In the genomic region with DNA sequence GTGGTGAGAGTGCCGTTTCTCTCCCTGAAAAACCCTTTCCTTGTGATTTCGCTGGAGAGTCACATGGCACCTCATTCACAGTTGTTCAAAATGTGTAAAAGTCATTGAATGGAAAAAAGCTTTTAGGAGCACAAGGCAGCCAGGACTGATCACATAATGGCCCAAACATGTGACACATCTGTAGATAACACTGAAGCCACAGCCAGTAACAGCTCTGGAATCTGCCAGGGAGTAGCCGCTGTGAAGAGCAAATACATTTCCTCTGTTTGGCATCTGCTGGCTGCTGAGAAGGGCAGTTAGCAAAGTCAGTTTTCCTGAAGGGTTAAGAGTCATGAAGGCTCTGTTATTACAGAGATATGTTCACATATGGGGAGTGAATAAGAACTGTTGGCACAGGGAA, we compare ENCODE assay signal across 16 cellular contexts.
A peak's percentile ranks its signal among the peaks of the same experiment; 100 is the strongest.
DNase-seq lines count a peak whose midpoint lies in the region; ATAC-seq and TF ChIP-seq lines count a peak whose summit lies in the region.
"Had no signal": no experiment of that assay in that cellular context is flagged by ENCODE, and none has a peak within 500 bp of the region (broad histone marks: within the 10 kb centered on the region; RNA-seq: fewer than 3 reads in every experiment).

No MANE protein-coding gene starts in this region.

- H3K4me2 ChIP-seq in GM23248 (ENCODE audit: unreplicated experiment): no peak overlapping the region
- no peak overlapping the region for H3K4me2 ChIP-seq in osteoblast (ENCODE audit: insufficient read depth, low read length)
- H3K4me2 ChIP-seq: KMS-11 had no signal

- H3K27me3 Mint-ChIP-seq in effector memory CD8-positive, alpha-beta T cell: no peaks in the 10 kb centered on the region
- H3K27me3 Mint-ChIP-seq: stimulated activated naive CD8-positive, alpha-beta T cell treated with anti-CD3 and anti-CD28 coated beads, Interleukin-15, Interleukin-2, amounts not matched to agents 100 ng/mL and 50 ng/mL, for 24 hours had no signal

- peaks cover 4 to 6% of the 10 kb centered on the region in 2 donors for H3K9me3 Mint-ChIP-seq in effector memory CD8-positive, alpha-beta T cell
- H3K9me3 Mint-ChIP-seq: activated T-cell treated with anti-CD3 and anti-CD28 coated beads, Interleukin-2, amount 50 U/mL, for 4 hours; stimulated activated naive CD8-positive, alpha-beta T cell treated with anti-CD3 and anti-CD28 coated beads, Interleukin-15, Interleukin-2, amounts not matched to agents 100 ng/mL and 50 ng/mL, for 24 hours had no signal

- H3K79me2 ChIP-seq in GM23248 (ENCODE audit: insufficient read depth) (no peaks in the 10 kb centered on the region), osteoblast (ENCODE audit: insufficient read depth, low read length) (no peaks in the 10 kb centered on the region)

- no peaks in the 10 kb centered on the region for H3F3A ChIP-seq in GM23248 (ENCODE audit: insufficient read depth)

- 16 to 25% methylated on average over 3 of the region's 3 CpGs for WGBS in GM23248 (ENCODE audit: low coverage in 1 of 2, low lambda C conversion rate in 2 of 2, missing lambda C conversion rate in 2 of 2), 2 experiments

- no peak overlapping the region for H3K27ac Mint-ChIP-seq in effector memory CD8-positive, alpha-beta T cell
- H3K27ac Mint-ChIP-seq: stimulated activated naive CD8-positive, alpha-beta T cell treated with anti-CD3 and anti-CD28 coated beads, Interleukin-15, Interleukin-2, amounts not matched to agents 100 ng/mL and 50 ng/mL, for 24 hours had no signal

- no peak overlapping the region for H3K4me3 Mint-ChIP-seq in effector memory CD8-positive, alpha-beta T cell
- H3K4me3 Mint-ChIP-seq: activated T-cell treated with anti-CD3 and anti-CD28 coated beads, Interleukin-2, amount 50 U/mL, for 4 hours; CD8-positive, alpha-beta memory T cell; stimulated activated naive CD8-positive, alpha-beta T cell treated with anti-CD3 and anti-CD28 coated beads, Interleukin-15, Interleukin-2, amounts not matched to agents 100 ng/mL and 50 ng/mL, for 24 hours had no signal

- TF ChIP-seq CTCF in fibroblast of the aortic adventitia (IDR thresholded peaks at IDR 0.05; ENCODE audit: insufficient read depth, low read length) (no peak), osteoblast (IDR thresholded peaks at IDR 0.05; ENCODE audit: extremely low read depth, low read depth, low read length) (no peak)

- H3K36me3 ChIP-seq in GM23248 (ENCODE audit: low read depth): no peaks in the 10 kb centered on the region
- H3K36me3 ChIP-seq in osteoblast (ENCODE audit: insufficient read depth, low read length): no peaks in the 10 kb centered on the region

- no peak for ATAC-seq in effector memory CD8-positive, alpha-beta T cell (replicated peaks)
- ATAC-seq in GM18517 (IDR thresholded peaks at IDR 0.05; ENCODE audit: unreplicated experiment) (no peak), GM21825 (IDR thresholded peaks at IDR 0.05; ENCODE audit: unreplicated experiment) (no peak)
- ATAC-seq: activated T-cell treated with anti-CD3 and anti-CD28 coated beads, Interleukin-2, amount 50 U/mL, for 4 hours; Panc1 had no signal

- no peaks in the 10 kb centered on the region for H3K4me1 Mint-ChIP-seq in effector memory CD8-positive, alpha-beta T cell (ENCODE audit: low read depth in 2 of 2)
- H3K4me1 Mint-ChIP-seq: CD8-positive, alpha-beta memory T cell had no signal

- no peaks in the 10 kb centered on the region for H3K9me2 ChIP-seq in GM23248 (ENCODE audit: insufficient read depth)

- peak; percentile 73 for DNase-seq in GM23248
- peak; percentile 10 for DNase-seq in RPMI7951 (ENCODE audit: low read depth)
- peak; percentile 83 for DNase-seq in fibroblast of the aortic adventitia (ENCODE audit: low read depth)
- peak; percentile 31 for DNase-seq in osteoblast (ENCODE audit: insufficient read length, low spot score, missing footprints)
- no peak for DNase-seq in activated gamma-delta T cell (lab: John Stamatoyannopoulos, UW)
- DNase-seq in effector memory CD8-positive, alpha-beta T cell: no peak
- DNase-seq: activated CD4-positive, alpha-beta T cell treated with anti-CD3 and anti-CD28 coated beads for 48 hours; activated T-cell treated with anti-CD3 and anti-CD28 coated beads, Interleukin-2, amount 50 U/mL, for 4 hours; CD8-positive, alpha-beta memory T cell; NCI-H1694; NCI-H510A treated with DMSO at 0.1 percent for 48 hours had no signal

- H3K9ac ChIP-seq in GM23248: no peak overlapping the region
- H3K9ac ChIP-seq: KMS-11 had no signal

- H3K9me3 ChIP-seq in GM23248 (ENCODE audit: low read depth): no peaks in the 10 kb centered on the region
- H3K9me3 ChIP-seq in osteoblast (ENCODE audit: low read depth, low read length): no peaks in the 10 kb centered on the region

- H2AFZ ChIP-seq in GM23248: 0 out of 2 replicates have a peak overlapping the region, but pooled peaks have one; percentile 1
- H2AFZ ChIP-seq in osteoblast (ENCODE audit: low read length): peak overlapping the region; percentile 54

- no peaks in the 10 kb centered on the region for H3K4me1 ChIP-seq in GM23248 (ENCODE audit: insufficient read depth)
- H3K4me1 ChIP-seq in osteoblast (ENCODE audit: insufficient read depth, low read length): peaks cover 3% of the 10 kb centered on the region

- in situ Hi-C loops in GM23248 (cut with MboI): no loop called here

- H3K4me3 ChIP-seq in GM23248: no peak overlapping the region
- H3K4me3 ChIP-seq in fibroblast of the aortic adventitia (ENCODE audit: low read depth, low read length): no peak overlapping the region
- H3K4me3 ChIP-seq in osteoblast (ENCODE audit: insufficient read depth, low read length): no peak overlapping the region

- H4K20me1 ChIP-seq in GM23248 (ENCODE audit: insufficient read depth): no peaks in the 10 kb centered on the region
- H4K20me1 ChIP-seq in osteoblast (ENCODE audit: insufficient read depth, low read length): no peaks in the 10 kb centered on the region

- H3K27ac ChIP-seq in GM23248 (no peak overlapping the region), osteoblast (ENCODE audit: low read depth, low read length) (peak overlapping the region; percentile 59)
- H3K27ac ChIP-seq: KMS-11 had no signal

- no peaks in the 10 kb centered on the region for H3K36me3 Mint-ChIP-seq in effector memory CD8-positive, alpha-beta T cell (ENCODE audit: insufficient read depth)
- H3K36me3 Mint-ChIP-seq: CD8-positive, alpha-beta memory T cell had no signal

- H3K27me3 ChIP-seq in GM23248 (replicated peaks; ENCODE audit: insufficient read depth): 0 out of 2 replicates have a peak, but pooled peaks cover 3% of the 10 kb centered on the region
- H3K27me3 ChIP-seq in osteoblast (ENCODE audit: insufficient read depth, low read length): no peaks in the 10 kb centered on the region

Comparison
In these comparisons a context has a peak if more than half of its experiments do, and no peak if none do; other contexts are left out.
1. DNase-seq: peak in GM23248 (single experiment), RPMI7951 (single experiment), fibroblast of the aortic adventitia (single experiment) and osteoblast (single experiment); none in activated gamma-delta T cell (single experiment) and effector memory CD8-positive, alpha-beta T cell (0 of 3).